Comparison of ENCODE assay signal across 8 cellular contexts in genomic region chr9:70111042-70111602, GRCh38.
DNase-seq lines count a peak whose midpoint lies in the region; ATAC-seq and TF ChIP-seq lines count a peak whose summit lies in the region.

No MANE protein-coding gene starts in this region.

- H3K36me3 Mint-ChIP-seq in T-helper 2 cell treated with Interferon-gamma antibody and Interleukin-4, amounts not matched to agents 5 μg/mL and 100 μg/mL, for 36 hours (ENCODE audit: low read depth): no peaks in the 10 kb centered on the region

- H3K9me3 ChIP-seq in HAP-1: no peaks in the 10 kb centered on the region
- H3K9me3 ChIP-seq in body of pancreas: no peaks in the 10 kb centered on the region

- intact Hi-C loops in body of pancreas (cut with DNase I): loop anchor here (5.0 kb wide), 1 partner anchor 139 kb away; no protein-coding TSS in a partner anchor

- H3K27me3 ChIP-seq in HAP-1 (ENCODE audit: low read depth) (peaks cover 4% of the 10 kb centered on the region; the same call in 1 of the 2 replicates), body of pancreas (no peaks in the 10 kb centered on the region)

- WGBS in body of pancreas, 2 donors: 2 to 4% methylated on average over 4 of the region's 4 CpGs

- peaks cover 6% of the 10 kb centered on the region; the same call in 1 of the 2 replicates for H3K4me1 ChIP-seq in HAP-1
- H3K4me1 ChIP-seq in body of pancreas: no peaks in the 10 kb centered on the region

- no peak overlapping the region for H3K27ac Mint-ChIP-seq in T-helper 2 cell treated with Interferon-gamma antibody and Interleukin-4, amounts not matched to agents 5 μg/mL and 100 μg/mL, for 36 hours

- H3K4me3 ChIP-seq in HAP-1 (no peak overlapping the region), NB4 (ENCODE audit: low read depth, low read length) (no peak overlapping the region), body of pancreas (no peak overlapping the region)

- TF ChIP-seq CTCF in GM10248 (IDR thresholded peaks at IDR 0.05; ENCODE audit: control extremely low read depth, extremely low read depth, low read depth, missing control alignments) (peak; percentile 94), NB4 (IDR thresholded peaks at IDR 0.05; ENCODE audit: low read depth, low read length) (peak; percentile 67), body of pancreas (IDR thresholded peaks at IDR 0.05) (peak; percentile 77 to 91 (median 87))

- no peak overlapping the region for H3K4me3 Mint-ChIP-seq in T-helper 2 cell treated with Interferon-gamma antibody and Interleukin-4, amounts not matched to agents 5 μg/mL and 100 μg/mL, for 36 hours

- CTCF ChIA-PET in GM10248 (lab: Yijun Ruan, JAX): interaction anchor here (0.7 to 8.8 kb wide), 46 partner anchors 9 to 690 kb away, joined by 3 to 168 read pairs (median 5); partner anchors contain the start of gene APBA1

- POLR2A ChIA-PET in GM10248 (lab: Yijun Ruan, JAX): interaction anchor here (0.6 kb wide), 1 partner anchor 110 kb away, joined by 4 read pairs; no protein-coding TSS in a partner anchor

- DNase-seq in GM10248 (ENCODE audit: extremely low spot score) (peak; percentile 39), HAP-1 (ENCODE audit: low spot score in 2 of 2) (peak; percentile 45 to 84), NB4 (ENCODE audit: low read depth) (peak; percentile 38), body of pancreas (peak; percentile 86 to 92 (median 87)), iris pigment epithelial cell (ENCODE audit: low read depth) (peak; percentile 73), SKM-1 treated with dmso at 0.1 percent for 144 hours (lab: John Stamatoyannopoulos, UW; ENCODE audit: unreplicated experiment) (no peak)
- DNase-seq in T-helper 2 cell treated with Interferon-gamma antibody and Interleukin-4, amounts not matched to agents 5 μg/mL and 100 μg/mL, for 36 hours (ENCODE audit: low spot score): peak; percentile 21
- DNase-seq in stimulated activated CD4-positive, alpha-beta T cell treated with anti-CD3 and anti-CD28 coated beads, Interleukin-15, amount 100 ng/mL, for 24 hours: peak; percentile 77

- peak; percentile 87 for ATAC-seq in body of pancreas

- in situ Hi-C loops in HAP-1 (cut with MboI; ENCODE audit: low sequenced_read_pairs): no loop called here

- peaks cover 15% of the 10 kb centered on the region for H3K27me3 Mint-ChIP-seq in T-helper 2 cell treated with Interferon-gamma antibody and Interleukin-4, amounts not matched to agents 5 μg/mL and 100 μg/mL, for 36 hours (ENCODE audit: low read depth)

- no peak overlapping the region for H3K27ac ChIP-seq in body of pancreas

- H3K9me3 Mint-ChIP-seq in T-helper 2 cell treated with Interferon-gamma antibody and Interleukin-4, amounts not matched to agents 5 μg/mL and 100 μg/mL, for 36 hours: no peaks in the 10 kb centered on the region

- no peaks in the 10 kb centered on the region for H3K4me1 Mint-ChIP-seq in T-helper 2 cell treated with Interferon-gamma antibody and Interleukin-4, amounts not matched to agents 5 μg/mL and 100 μg/mL, for 36 hours (ENCODE audit: low read depth)

- H3K36me3 ChIP-seq in HAP-1 (replicated peaks): no peaks in the 10 kb centered on the region
- no peaks in the 10 kb centered on the region for H3K36me3 ChIP-seq in body of pancreas (replicated peaks in 1 of 2; ENCODE audit: insufficient read depth in 1 of 2, low read depth in 2 of 2)

- TF ChIP-seq POLR2A in NB4 (IDR thresholded peaks at IDR 0.05; ENCODE audit: extremely low read depth, insufficient read length): no peak
- no peak for TF ChIP-seq POLR2A in body of pancreas (IDR thresholded peaks at IDR 0.05)
